Comparison of ENCODE assay signal across 26 cellular contexts in the genomic region with DNA sequence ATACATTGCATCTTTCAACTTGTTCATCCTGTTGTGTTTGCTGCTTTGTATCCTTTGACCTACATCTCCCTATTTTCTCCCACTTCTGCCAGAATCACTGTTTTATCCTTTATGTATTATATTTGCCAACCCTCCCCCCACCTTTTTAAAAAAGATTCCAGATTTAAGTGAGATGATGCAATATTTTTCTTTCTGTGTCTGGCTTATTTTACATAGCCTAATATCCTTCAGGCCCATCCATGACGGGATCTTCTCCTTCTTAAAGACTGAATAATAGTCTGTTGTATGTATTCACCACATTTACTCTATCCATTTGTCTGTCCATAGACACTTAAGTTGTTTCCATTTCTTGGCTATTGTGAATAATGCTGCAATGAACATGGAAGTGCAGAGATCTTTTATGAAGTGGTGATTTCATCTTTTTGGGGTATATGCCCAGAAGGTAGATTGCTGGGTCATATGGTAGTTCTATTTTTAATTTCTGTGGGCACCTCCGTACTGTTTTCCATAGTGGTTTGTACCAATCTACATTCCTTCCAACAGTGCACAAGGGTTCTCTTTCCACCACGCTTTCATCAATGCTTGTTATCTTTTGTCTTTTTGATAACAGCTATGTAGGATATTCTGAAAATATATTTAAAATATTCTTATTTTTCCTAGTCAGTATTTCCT.
"Had no signal": no experiment of that assay in that cellular context is flagged by ENCODE, and none has a peak within 500 bp of the region (broad histone marks: within the 10 kb centered on the region; RNA-seq: fewer than 3 reads in every experiment).

No MANE protein-coding gene starts in this region.

- H2AFZ ChIP-seq: hepatocyte had no signal

- DNase-seq: dermis blood vessel endothelial cell; effector memory CD4-positive, alpha-beta T cell; foreskin fibroblast; gastrocnemius medialis; heart left ventricle; kidney; natural killer cell; occipital lobe; ovary; posterior cingulate gyrus; psoas muscle; right cardiac atrium; stimulated activated CD4-positive, alpha-beta T cell treated with anti-CD3 and anti-CD28 coated beads, Interleukin-15, amount 100 ng/mL, for 24 hours; stimulated activated CD4-positive, alpha-beta T cell treated with anti-CD3 and anti-CD28 coated beads, Interleukin-2, amount 100 ng/mL, for 48 hours; stimulated activated naive CD4-positive, alpha-beta T cell; stimulated activated naive CD8-positive, alpha-beta T cell treated with anti-CD3 and anti-CD28 coated beads, Interleukin-15, amount 100 ng/mL, for 72 hours; transverse colon; upper lobe of right lung; uterus had no signal

- H3K9me3 ChIP-seq: esophagus muscularis mucosa, gastrocnemius medialis, heart left ventricle, ovary, psoas muscle, suprapubic skin, transverse colon, upper lobe of right lung, uterus had no signal

- H3K4me2 ChIP-seq: hepatocyte had no signal

- H3K4me3 ChIP-seq: coronary artery, esophagus muscularis mucosa, gastrocnemius medialis, heart left ventricle, hepatocyte, lung, ovary, psoas muscle, skin epidermis, suprapubic skin, transverse colon, upper lobe of right lung, uterus had no signal

- ATAC-seq: heart left ventricle; left lobe of liver; natural killer cell; right cardiac atrium; stimulated activated naive CD8-positive, alpha-beta T cell treated with anti-CD3 and anti-CD28 coated beads, Interleukin-15, amount 100 ng/mL, for 72 hours; upper lobe of right lung had no signal

- H3K4me1 ChIP-seq: esophagus muscularis mucosa, heart left ventricle, upper lobe of right lung, uterus had no signal

- H3K27me3 ChIP-seq: esophagus muscularis mucosa, gastrocnemius medialis, heart left ventricle, hepatocyte, ovary, suprapubic skin, transverse colon, upper lobe of right lung, uterus had no signal

- H3K36me3 ChIP-seq: esophagus muscularis mucosa, gastrocnemius medialis, heart left ventricle, ovary, suprapubic skin, transverse colon, upper lobe of right lung, uterus had no signal

- H3K27ac ChIP-seq: coronary artery, esophagus muscularis mucosa, gastrocnemius medialis, heart left ventricle, hepatocyte, ovary, psoas muscle, skin epidermis, suprapubic skin, transverse colon, upper lobe of right lung, uterus had no signal
